ENCODE assay signal across 1 cellular context in genomic region chr4:53012738-53013137, GRCh38.
TF ChIP-seq lines count a peak whose summit lies in the region.

No MANE protein-coding gene starts in this region.

TF ChIP-seq in HepG2, 621 proteins besides CTCF, POLR2A, EP300 and RAD21 (continued from another document):
- TF ChIP-seq, protein P1, sequence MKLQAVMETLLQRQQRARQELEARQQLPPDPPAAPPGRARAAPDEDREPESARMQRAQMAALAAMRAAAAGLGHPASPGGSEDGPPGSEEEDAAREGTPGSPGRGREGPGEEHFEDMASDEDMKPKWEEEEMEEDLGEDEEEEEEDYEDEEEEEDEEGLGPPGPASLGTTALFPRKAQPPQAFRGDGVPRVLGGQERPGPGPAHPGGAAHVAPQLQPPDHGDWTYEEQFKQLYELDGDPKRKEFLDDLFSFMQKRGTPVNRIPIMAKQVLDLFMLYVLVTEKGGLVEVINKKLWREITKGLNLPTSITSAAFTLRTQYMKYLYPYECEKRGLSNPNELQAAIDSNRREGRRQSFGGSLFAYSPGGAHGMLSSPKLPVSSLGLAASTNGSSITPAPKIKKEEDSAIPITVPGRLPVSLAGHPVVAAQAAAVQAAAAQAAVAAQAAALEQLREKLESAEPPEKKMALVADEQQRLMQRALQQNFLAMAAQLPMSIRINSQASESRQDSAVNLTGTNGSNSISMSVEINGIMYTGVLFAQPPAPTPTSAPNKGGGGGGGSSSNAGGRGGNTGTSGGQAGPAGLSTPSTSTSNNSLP (IDR thresholded peaks at IDR 0.05; ENCODE audit: low read depth, low read length), result no peak
- no peak for TF ChIP-seq ZNF251 (CRISPR knock-in tag; IDR thresholded peaks at IDR 0.05)
- TF ChIP-seq, protein P2, sequence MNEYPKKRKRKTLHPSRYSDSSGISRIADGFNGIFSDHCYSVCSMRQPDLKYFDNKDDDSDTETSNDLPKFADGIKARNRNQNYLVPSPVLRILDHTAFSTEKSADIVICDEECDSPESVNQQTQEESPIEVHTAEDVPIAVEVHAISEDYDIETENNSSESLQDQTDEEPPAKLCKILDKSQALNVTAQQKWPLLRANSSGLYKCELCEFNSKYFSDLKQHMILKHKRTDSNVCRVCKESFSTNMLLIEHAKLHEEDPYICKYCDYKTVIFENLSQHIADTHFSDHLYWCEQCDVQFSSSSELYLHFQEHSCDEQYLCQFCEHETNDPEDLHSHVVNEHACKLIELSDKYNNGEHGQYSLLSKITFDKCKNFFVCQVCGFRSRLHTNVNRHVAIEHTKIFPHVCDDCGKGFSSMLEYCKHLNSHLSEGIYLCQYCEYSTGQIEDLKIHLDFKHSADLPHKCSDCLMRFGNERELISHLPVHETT (CRISPR knock-in tag; conservative IDR thresholded peaks at IDR 0.05), result no peak
- TF ChIP-seq MIXL1 (CRISPR knock-in tag; IDR thresholded peaks at IDR 0.05), result no peak
- TF ChIP-seq ZMYM2 (CRISPR knock-in tag; IDR thresholded peaks at IDR 0.05), result no peak
- no peak for TF ChIP-seq BRCA1 (CRISPR knock-in tag; IDR thresholded peaks at IDR 0.05)
- no peak for TF ChIP-seq NR2F2 (IDR thresholded peaks at IDR 0.05; ENCODE audit: borderline replicate concordance, low read depth)
- no peak for TF ChIP-seq TEF (CRISPR knock-in tag; IDR thresholded peaks at IDR 0.05)
- TF ChIP-seq RFX1 (IDR thresholded peaks at IDR 0.05), result no peak
- no peak for TF ChIP-seq POGK (CRISPR knock-in tag; conservative IDR thresholded peaks at IDR 0.05)
- TF ChIP-seq ZNF431 (CRISPR knock-in tag; IDR thresholded peaks at IDR 0.05; ENCODE audit: borderline replicate concordance, low read depth), result no peak
- TF ChIP-seq REXO4 (CRISPR knock-in tag; IDR thresholded peaks at IDR 0.05; ENCODE audit: borderline replicate concordance), result no peak
- TF ChIP-seq EHMT2 (IDR thresholded peaks at IDR 0.05; ENCODE audit: borderline replicate concordance, low read depth, low read length), result no peak
